18 cellular contexts compared by ENCODE assay signal in genomic region chr10:29412452-29413004, GRCh38.
DNase-seq lines count a peak whose midpoint lies in the region; ATAC-seq and TF ChIP-seq lines count a peak whose summit lies in the region.
"Had no signal": no experiment of that assay in that cellular context is flagged by ENCODE, and none has a peak within 500 bp of the region (broad histone marks: within the 10 kb centered on the region; RNA-seq: fewer than 3 reads in every experiment).

No MANE protein-coding gene starts in this region.

- no peaks in the 10 kb centered on the region for H3K27me3 ChIP-seq in gastroesophageal sphincter
- H3K27me3 ChIP-seq in tibial artery, result no peaks in the 10 kb centered on the region
- H3K27me3 ChIP-seq: ovary, suprapubic skin had no signal

- H3K36me3 Mint-ChIP-seq in activated T-cell treated with anti-CD3 and anti-CD28 coated beads, Interleukin-2, amount 50 U/mL, for 72 hours (ENCODE audit: insufficient read depth in 2 of 2), result peaks cover 6 to 7% of the 10 kb centered on the region in 2 donors
- H3K36me3 Mint-ChIP-seq in activated T-cell treated with anti-CD3 and anti-CD28 coated beads, Interleukin-2, amount 50 U/mL, for 24 hours (ENCODE audit: low read depth), result peaks cover 28% of the 10 kb centered on the region
- H3K36me3 Mint-ChIP-seq in mesothelial cell of epicardium, result peaks cover 10% of the 10 kb centered on the region
- peaks cover 33% of the 10 kb centered on the region for H3K36me3 Mint-ChIP-seq in activated T-helper 2 cell treated with anti-CD3 and anti-CD28 coated beads, Interferon-gamma antibody, Interleukin-2, Interleukin-4, amounts not matched to agents 10 μg/mL and 5 μg/mL and 100 μg/mL, durations not matched to agents 14 hours and 24 hours and 36 hours (ENCODE audit: low read depth)

- no peaks in the 10 kb centered on the region for H3K27me3 Mint-ChIP-seq in activated T-cell treated with anti-CD3 and anti-CD28 coated beads, Interleukin-2, amount 50 U/mL, for 72 hours (ENCODE audit: low read depth)
- H3K27me3 Mint-ChIP-seq in activated T-cell treated with anti-CD3 and anti-CD28 coated beads, Interleukin-2, amount 50 U/mL, for 24 hours, result no peaks in the 10 kb centered on the region
- no peaks in the 10 kb centered on the region for H3K27me3 Mint-ChIP-seq in mesothelial cell of epicardium (ENCODE audit: low read depth)
- no peaks in the 10 kb centered on the region for H3K27me3 Mint-ChIP-seq in activated T-helper 2 cell treated with anti-CD3 and anti-CD28 coated beads, Interferon-gamma antibody, Interleukin-2, Interleukin-4, amounts not matched to agents 10 μg/mL and 5 μg/mL and 100 μg/mL, durations not matched to agents 14 hours and 24 hours and 36 hours (ENCODE audit: low read depth)

- TF ChIP-seq POLR2A in gastroesophageal sphincter (IDR thresholded peaks at IDR 0.05), result no peak

- DNase-seq in activated T-cell treated with anti-CD3 and anti-CD28 coated beads, Interleukin-2, amount 50 U/mL, for 72 hours, result peak in 1 of 2 donors; percentile 9
- no peak for DNase-seq in activated T-cell treated with anti-CD3 and anti-CD28 coated beads, Interleukin-2, amount 50 U/mL, for 24 hours
- DNase-seq in SIG-M5 (lab: John Stamatoyannopoulos, UW) (peak; percentile 9), tibial artery (no peak), mesothelial cell of epicardium (ENCODE audit: low spot score in 2 of 2, unreplicated experiment in 2 of 2) (no peak)
- DNase-seq in activated T-helper 2 cell treated with anti-CD3 and anti-CD28 coated beads, Interferon-gamma antibody, Interleukin-2, Interleukin-4, amounts not matched to agents 10 μg/mL and 5 μg/mL and 100 μg/mL, durations not matched to agents 14 hours and 24 hours and 36 hours (ENCODE audit: low spot score), result no peak
- DNase-seq: ACHN; activated CD4-positive, alpha-beta T cell treated with anti-CD3 and anti-CD28 coated beads for 4 hours; activated naive CD4-positive, alpha-beta T cell treated with Interleukin-2 at 50 U/mL for 16 hours; dermis blood vessel endothelial cell; DMS79; NCI-H146; NCI-H69; ovary; stimulated activated CD4-positive, alpha-beta T cell treated with anti-CD3 and anti-CD28 coated beads, Interleukin-4, amount 100 ng/mL, for 4 hours had no signal

- intact Hi-C loops in tibial artery (cut with DNase I; ENCODE audit: low total_unique reads), result no loop called here
- intact Hi-C loops in activated T-helper 2 cell treated with anti-CD3 and anti-CD28 coated beads, Interferon-gamma antibody, Interleukin-2, Interleukin-4, amounts not matched to agents 10 μg/mL and 5 μg/mL and 100 μg/mL, durations not matched to agents 14 hours and 24 hours and 36 hours (cut with micrococcal nuclease), result loop anchor here (1.0 to 5.0 kb wide), 3 partner anchors 35 to 247 kb away; no protein-coding TSS in a partner anchor

- H3K27ac ChIP-seq in gastroesophageal sphincter, result peak overlapping the region; percentile 17 to 94 (median 42)
- H3K27ac ChIP-seq in tibial artery, result peak overlapping the region; percentile 29 to 48
- H3K27ac ChIP-seq: suprapubic skin had no signal

- H3K9me3 Mint-ChIP-seq in activated T-cell treated with anti-CD3 and anti-CD28 coated beads, Interleukin-2, amount 50 U/mL, for 72 hours, result peaks cover 0 to 1% of the 10 kb centered on the region in 2 donors
- peaks cover 3% of the 10 kb centered on the region for H3K9me3 Mint-ChIP-seq in activated T-cell treated with anti-CD3 and anti-CD28 coated beads, Interleukin-2, amount 50 U/mL, for 24 hours
- H3K9me3 Mint-ChIP-seq in mesothelial cell of epicardium, result peaks cover 15% of the 10 kb centered on the region
- peaks cover 6% of the 10 kb centered on the region for H3K9me3 Mint-ChIP-seq in activated T-helper 2 cell treated with anti-CD3 and anti-CD28 coated beads, Interferon-gamma antibody, Interleukin-2, Interleukin-4, amounts not matched to agents 10 μg/mL and 5 μg/mL and 100 μg/mL, durations not matched to agents 14 hours and 24 hours and 36 hours

- TF ChIP-seq CTCF in gastroesophageal sphincter (IDR thresholded peaks at IDR 0.05), result no peak
- no peak for TF ChIP-seq CTCF in tibial artery (IDR thresholded peaks at IDR 0.05)
- no peak for TF ChIP-seq CTCF in mesothelial cell of epicardium (IDR thresholded peaks at IDR 0.05; ENCODE audit: unreplicated experiment)

- H3K4me3 ChIP-seq in gastroesophageal sphincter, result no peak overlapping the region
- H3K4me3 ChIP-seq in tibial artery, result no peak overlapping the region
- H3K4me3 ChIP-seq: ovary, suprapubic skin had no signal

- H3K4me1 ChIP-seq in gastroesophageal sphincter (peaks cover 9 to 70% (median 11%) of the 10 kb centered on the region in 3 donors), tibial artery (peaks cover 0 to 57% (median 25%) of the 10 kb centered on the region in 4 donors)

- H3K36me3 ChIP-seq in gastroesophageal sphincter (peaks cover 0 to 17% of the 10 kb centered on the region in 2 donors), tibial artery (peaks cover 0 to 12% (median 10%) of the 10 kb centered on the region in 3 donors)
- H3K36me3 ChIP-seq: ovary had no signal

- H3K4me3 Mint-ChIP-seq in activated T-cell treated with anti-CD3 and anti-CD28 coated beads, Interleukin-2, amount 50 U/mL, for 72 hours, result peak overlapping the region; percentile 12 to 59
- no peak overlapping the region for H3K4me3 Mint-ChIP-seq in activated T-cell treated with anti-CD3 and anti-CD28 coated beads, Interleukin-2, amount 50 U/mL, for 24 hours
- no peak overlapping the region for H3K4me3 Mint-ChIP-seq in mesothelial cell of epicardium
- H3K4me3 Mint-ChIP-seq in activated T-helper 2 cell treated with anti-CD3 and anti-CD28 coated beads, Interferon-gamma antibody, Interleukin-2, Interleukin-4, amounts not matched to agents 10 μg/mL and 5 μg/mL and 100 μg/mL, durations not matched to agents 14 hours and 24 hours and 36 hours (ENCODE audit: low read depth), result no peak overlapping the region

- H3K9me3 ChIP-seq in gastroesophageal sphincter (no peaks in the 10 kb centered on the region), tibial artery (no peaks in the 10 kb centered on the region)
- H3K9me3 ChIP-seq: ovary, suprapubic skin had no signal

- H3K27ac Mint-ChIP-seq in activated T-cell treated with anti-CD3 and anti-CD28 coated beads, Interleukin-2, amount 50 U/mL, for 72 hours, result no peak overlapping the region
- H3K27ac Mint-ChIP-seq in activated T-cell treated with anti-CD3 and anti-CD28 coated beads, Interleukin-2, amount 50 U/mL, for 24 hours, result no peak overlapping the region
- no peak overlapping the region for H3K27ac Mint-ChIP-seq in mesothelial cell of epicardium
- no peak overlapping the region for H3K27ac Mint-ChIP-seq in activated T-helper 2 cell treated with anti-CD3 and anti-CD28 coated beads, Interferon-gamma antibody, Interleukin-2, Interleukin-4, amounts not matched to agents 10 μg/mL and 5 μg/mL and 100 μg/mL, durations not matched to agents 14 hours and 24 hours and 36 hours

- 63 to 77% methylated on average over 4 of the region's 4 CpGs for WGBS in gastroesophageal sphincter (ENCODE audit: low coverage in 1 of 2), 2 donors

- peaks cover 24% of the 10 kb centered on the region for H3K4me1 Mint-ChIP-seq in activated T-cell treated with anti-CD3 and anti-CD28 coated beads, Interleukin-2, amount 50 U/mL, for 72 hours (ENCODE audit: low read depth)
- H3K4me1 Mint-ChIP-seq in activated T-cell treated with anti-CD3 and anti-CD28 coated beads, Interleukin-2, amount 50 U/mL, for 24 hours (ENCODE audit: low read depth), result peaks cover 41% of the 10 kb centered on the region
- no peaks in the 10 kb centered on the region for H3K4me1 Mint-ChIP-seq in mesothelial cell of epicardium
- H3K4me1 Mint-ChIP-seq in activated T-helper 2 cell treated with anti-CD3 and anti-CD28 coated beads, Interferon-gamma antibody, Interleukin-2, Interleukin-4, amounts not matched to agents 10 μg/mL and 5 μg/mL and 100 μg/mL, durations not matched to agents 14 hours and 24 hours and 36 hours (ENCODE audit: low read depth), result peaks cover 37% of the 10 kb centered on the region

- TF ChIP-seq EP300 in gastroesophageal sphincter (IDR thresholded peaks at IDR 0.05), result no peak

- peak; percentile 63 to 64 for ATAC-seq in activated T-cell treated with anti-CD3 and anti-CD28 coated beads, Interleukin-2, amount 50 U/mL, for 72 hours (replicated peaks in 1 of 2)
- ATAC-seq in gastroesophageal sphincter, result no peak
- no peak for ATAC-seq in HG03135 (IDR thresholded peaks at IDR 0.05; ENCODE audit: unreplicated experiment)

Comparison
In these comparisons a context has a peak if more than half of its experiments do, and no peak if none do; other contexts are left out.
1. H3K4me3 Mint-ChIP-seq: peak in activated T-cell treated with anti-CD3 and anti-CD28 coated beads, Interleukin-2, amount 50 U/mL, for 72 hours (2 of 2); none in activated T-cell treated with anti-CD3 and anti-CD28 coated beads, Interleukin-2, amount 50 U/mL, for 24 hours (single experiment), mesothelial cell of epicardium (single experiment) and activated T-helper 2 cell treated with anti-CD3 and anti-CD28 coated beads, Interferon-gamma antibody, Interleukin-2, Interleukin-4, amounts not matched to agents 10 μg/mL and 5 μg/mL and 100 μg/mL, durations not matched to agents 14 hours and 24 hours and 36 hours (single experiment).
2. ATAC-seq: peak in activated T-cell treated with anti-CD3 and anti-CD28 coated beads, Interleukin-2, amount 50 U/mL, for 72 hours (2 of 2); none in gastroesophageal sphincter (single experiment) and HG03135 (single experiment).